26 cellular contexts compared by ENCODE assay signal in the genomic region with DNA sequence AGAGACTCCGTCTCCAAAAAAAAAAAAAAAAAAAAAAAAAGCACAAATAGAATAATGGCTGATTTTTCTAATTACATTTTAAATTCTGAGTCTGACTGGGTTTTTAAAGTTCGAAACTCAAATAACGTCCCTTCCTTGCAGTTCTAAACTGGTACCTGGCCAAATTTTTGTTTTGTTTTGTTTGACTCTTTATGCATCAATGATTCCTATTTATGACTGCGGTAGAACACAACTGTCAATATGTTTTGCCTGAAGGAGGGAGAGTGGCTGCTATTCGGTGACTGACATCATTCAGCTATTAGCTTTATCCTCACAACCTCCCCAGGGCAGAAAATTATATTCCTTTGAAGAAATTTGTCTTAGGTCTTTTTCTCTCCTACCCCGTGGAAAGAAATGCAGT.
A peak's percentile ranks its signal among the peaks of the same experiment; 100 is the strongest.
DNase-seq lines count a peak whose midpoint lies in the region; ATAC-seq, FAIRE-seq and TF ChIP-seq lines count a peak whose summit lies in the region.
"Had no signal": no experiment of that assay in that cellular context is flagged by ENCODE, and none has a peak within 500 bp of the region (broad histone marks: within the 10 kb centered on the region; RNA-seq: fewer than 3 reads in every experiment).

No MANE protein-coding gene starts in this region.

- peaks cover 42% of the 10 kb centered on the region for H3K36me3 Mint-ChIP-seq in endodermal cell (ENCODE audit: low read depth)
- H3K36me3 Mint-ChIP-seq: T-cell had no signal

- H3K4me3 ChIP-seq in endodermal cell (ENCODE audit: low read length): no peak overlapping the region
- H3K4me3 ChIP-seq: hepatocyte, lung, ovary, right lobe of liver, thyroid gland had no signal

- H3K9me3 ChIP-seq in endodermal cell (ENCODE audit: control insufficient read depth, low read length): no peaks in the 10 kb centered on the region
- H3K9me3 ChIP-seq: Caco-2, ovary, right lobe of liver, thyroid gland had no signal

- no peak for FAIRE-seq in H54 (lab: Jason Lieb, UNC)
- FAIRE-seq: colon, endometrium had no signal

- WGBS in endodermal cell (ENCODE audit: insufficient coverage in 1 of 2, insufficient read length in 1 of 2), 2 experiments: 95 to 97% methylated on average over 2 to 5 of the region's 6 CpGs

- peaks cover 12% of the 10 kb centered on the region for H3K4me1 Mint-ChIP-seq in endodermal cell
- H3K4me1 Mint-ChIP-seq: activated CD4-positive, alpha-beta T cell treated with anti-CD3 and anti-CD28 coated beads, Interleukin-2, amount 10 ng/mL, durations not matched to agents 24 days and 14 days; activated naive CD8-positive, alpha-beta T cell treated with anti-CD3 and anti-CD28 coated beads, Interleukin-2, amount 50 U/mL, for 24 hours; T-cell had no signal

- H3K36me3 ChIP-seq in endodermal cell (ENCODE audit: control insufficient read depth, insufficient read depth, low read length): peaks cover 87% of the 10 kb centered on the region
- H3K36me3 ChIP-seq: brain microvascular endothelial cell, ovary, right lobe of liver, thyroid gland had no signal

- DNase-seq in DMS53 (lab: John Stamatoyannopoulos, UW) (peak; percentile 50), NCI-H1092 treated with DMSO at 0.1 percent for 48 hours (lab: John Stamatoyannopoulos, UW) (peak; percentile 79), NCI-H2107 (lab: John Stamatoyannopoulos, UW) (peak; percentile 14), endodermal cell (peak; percentile 5), T-helper 1 cell (no peak), NCI-H187 (lab: John Stamatoyannopoulos, UW) (no peak), H54 (ENCODE audit: insufficient read length, low spot score) (no peak)
- DNase-seq: activated CD4-positive, alpha-beta T cell treated with anti-CD3 and anti-CD28 coated beads, Interleukin-2, amount 10 ng/mL, durations not matched to agents 24 days and 14 days; activated naive CD8-positive, alpha-beta T cell treated with anti-CD3 and anti-CD28 coated beads, Interleukin-2, amount 50 U/mL, for 24 hours; brain microvascular endothelial cell; Caco-2; GDM1; MM.1S; NCI-H524 treated with DMSO at 0.1 percent for 48 hours; ovary; right lobe of liver; SIG-M5; stimulated activated naive CD4-positive, alpha-beta T cell; T-cell; thyroid gland had no signal

- H3K27ac Mint-ChIP-seq in endodermal cell: no peak overlapping the region
- H3K27ac Mint-ChIP-seq: activated CD4-positive, alpha-beta T cell treated with anti-CD3 and anti-CD28 coated beads, Interleukin-2, amount 10 ng/mL, durations not matched to agents 24 days and 14 days; activated naive CD8-positive, alpha-beta T cell treated with anti-CD3 and anti-CD28 coated beads, Interleukin-2, amount 50 U/mL, for 24 hours; T-cell had no signal

- H3K9ac ChIP-seq in endodermal cell (ENCODE audit: extremely low read depth, low read length, poor library complexity, severe bottlenecking): no peak overlapping the region

- TF ChIP-seq CTCF in endodermal cell (conservative IDR thresholded peaks at IDR 0.05): no peak

- no peak for TF ChIP-seq POLR2A in H54 (IDR thresholded peaks at IDR 0.05; ENCODE audit: low read depth, low read length)

- H3K27me3 Mint-ChIP-seq in endodermal cell (ENCODE audit: insufficient read depth): no peaks in the 10 kb centered on the region
- H3K27me3 Mint-ChIP-seq: activated CD4-positive, alpha-beta T cell treated with anti-CD3 and anti-CD28 coated beads, Interleukin-2, amount 10 ng/mL, durations not matched to agents 24 days and 14 days; activated naive CD8-positive, alpha-beta T cell treated with anti-CD3 and anti-CD28 coated beads, Interleukin-2, amount 50 U/mL, for 24 hours had no signal

- H3K4me1 ChIP-seq in endodermal cell (ENCODE audit: control insufficient read depth, insufficient read depth, low read length): peaks cover 3% of the 10 kb centered on the region
- H3K4me1 ChIP-seq: Caco-2, right lobe of liver had no signal

- no peak for ATAC-seq in HG03159 (IDR thresholded peaks at IDR 0.05; ENCODE audit: unreplicated experiment)
- ATAC-seq: activated naive CD8-positive, alpha-beta T cell treated with anti-CD3 and anti-CD28 coated beads, Interleukin-2, amount 50 U/mL, for 24 hours; HCT116; right lobe of liver; T-cell had no signal

- no peaks in the 10 kb centered on the region for H3K9me3 Mint-ChIP-seq in endodermal cell
- H3K9me3 Mint-ChIP-seq: activated CD4-positive, alpha-beta T cell treated with anti-CD3 and anti-CD28 coated beads, Interleukin-2, amount 10 ng/mL, durations not matched to agents 24 days and 14 days; activated naive CD8-positive, alpha-beta T cell treated with anti-CD3 and anti-CD28 coated beads, Interleukin-2, amount 50 U/mL, for 24 hours; T-cell had no signal

- no peak overlapping the region for H3K27ac ChIP-seq in endodermal cell (ENCODE audit: low read depth, low read length)
- H3K27ac ChIP-seq: brain microvascular endothelial cell, hepatocyte, ovary, right lobe of liver, thyroid gland had no signal

- H3K4me3 Mint-ChIP-seq in endodermal cell: no peak overlapping the region
- H3K4me3 Mint-ChIP-seq: activated CD4-positive, alpha-beta T cell treated with anti-CD3 and anti-CD28 coated beads, Interleukin-2, amount 10 ng/mL, durations not matched to agents 24 days and 14 days; activated naive CD8-positive, alpha-beta T cell treated with anti-CD3 and anti-CD28 coated beads, Interleukin-2, amount 50 U/mL, for 24 hours; T-cell had no signal

- no peaks in the 10 kb centered on the region for H3K27me3 ChIP-seq in endodermal cell (ENCODE audit: control insufficient read depth, insufficient read depth, low read length, poor library complexity, severe bottlenecking)
- H3K27me3 ChIP-seq: brain microvascular endothelial cell, hepatocyte, ovary, right lobe of liver, thyroid gland had no signal

Comparison
In these comparisons a context has a peak if more than half of its experiments do, and no peak if none do; other contexts are left out.
1. DNase-seq: peak in DMS53 (single experiment), NCI-H1092 treated with DMSO at 0.1 percent for 48 hours (single experiment), NCI-H2107 (single experiment) and endodermal cell (single experiment); none in T-helper 1 cell (0 of 5), NCI-H187 (0 of 2) and H54 (single experiment).